1 cellular context compared by ENCODE assay signal in genomic region chr7:17300012-17300411, GRCh38.
TF ChIP-seq lines count a peak whose summit lies in the region.

No MANE protein-coding gene starts in this region.

TF ChIP-seq in GM12878, 131 proteins besides CTCF, POLR2A, EP300 and RAD21 (continued from another document):
- no peak for TF ChIP-seq PBX3 (IDR thresholded peaks at IDR 0.05; ENCODE audit: insufficient replicate concordance, low read depth, low read length)
- peak; percentile 15; the same call in 1 of the 2 replicates for TF ChIP-seq BMI1 (IDR thresholded peaks at IDR 0.05; ENCODE audit: borderline replicate concordance)
- TF ChIP-seq SMARCA5 (IDR thresholded peaks at IDR 0.05), result 0 out of 2 replicates have a peak, but pooled peaks have one; percentile 27
